ENCODE assay signal across 8 cellular contexts in the genomic region with DNA sequence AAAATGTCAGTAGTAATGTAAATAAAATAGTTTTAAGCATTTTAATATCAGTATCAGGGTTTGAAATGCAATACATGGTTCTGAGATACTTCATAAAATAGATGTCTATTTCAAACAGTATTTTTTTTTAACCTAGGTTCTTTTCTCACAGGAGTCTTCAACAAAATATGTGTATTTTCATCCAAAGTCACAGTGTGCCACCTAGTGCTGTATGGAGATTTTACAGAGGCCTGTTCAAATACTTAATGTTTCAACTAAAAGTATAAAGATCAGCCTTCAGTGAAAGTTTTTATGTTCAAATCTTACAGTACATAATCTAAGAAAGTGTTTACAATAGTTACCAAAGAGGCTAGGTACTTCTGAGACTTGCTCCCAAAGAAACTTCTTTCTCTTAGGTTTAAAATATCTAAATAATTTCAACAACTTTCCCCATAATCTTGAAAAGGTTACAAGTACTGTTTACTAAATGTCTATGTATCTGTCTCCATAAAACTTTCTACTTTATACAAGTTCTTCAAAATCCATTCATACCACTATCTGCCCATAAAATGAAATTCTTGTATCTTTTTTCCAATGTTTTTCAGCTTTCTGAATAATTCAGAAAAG. TPM values are rescaled to one million over a fixed set of nuclear protein-coding genes. Genes with fewer than 3 reads are reported as not detected.
DNase-seq lines count a peak whose midpoint lies in the region; ATAC-seq and TF ChIP-seq lines count a peak whose summit lies in the region.

No MANE protein-coding gene starts in this region.

- TF ChIP-seq CTCF in CD4-positive, alpha-beta T cell (IDR thresholded peaks at IDR 0.05) = peak; percentile 37
- TF ChIP-seq CTCF in SU-DHL-6 (IDR thresholded peaks at IDR 0.05; ENCODE audit: insufficient read depth, low read length, poor library complexity, severe bottlenecking) = peak; percentile 57
- peak in 11 of 12 donors; percentile 26 to 60 (median 46) for TF ChIP-seq CTCF in heart left ventricle (IDR thresholded peaks at IDR 0.05)
- peak; percentile 78 for TF ChIP-seq CTCF in type B pancreatic cell (conservative IDR thresholded peaks at IDR 0.05)
- TF ChIP-seq CTCF in tibial artery (IDR thresholded peaks at IDR 0.05) = peak in 1 of 2 experiments; percentile 29

- no peaks in the 10 kb centered on the region for H3F3A ChIP-seq in SU-DHL-6 (ENCODE audit: insufficient read depth)

- peaks cover 0 to 36% (median 12%) of the 10 kb centered on the region in 12 donors for H3K4me1 ChIP-seq in heart left ventricle
- H3K4me1 ChIP-seq in tibial artery = no peaks in the 10 kb centered on the region

- peaks cover 5% of the 10 kb centered on the region for H3K36me3 Mint-ChIP-seq in CD4-positive, alpha-beta T cell (ENCODE audit: low read depth)
- no peaks in the 10 kb centered on the region for H3K36me3 Mint-ChIP-seq in type B pancreatic cell

- intact Hi-C loops in CD4-positive, alpha-beta T cell (cut with DNase I, micrococcal nuclease) = loop anchor here in 1 of 2 experiments (2.0 to 5.0 kb wide), 2 partner anchors 630 to 676 kb away; no protein-coding TSS in a partner anchor
- intact Hi-C loops in heart left ventricle (cut with DNase I) (loop anchor here in 6 of 10 donors (5.0 to 10.0 kb wide), 7 partner anchors 202 to 812 kb away; partner anchors contain the start of gene TMEM266 (in 1 of the 6)), tibial artery (cut with DNase I; ENCODE audit: low total_unique reads) (no loop called here)

- no peaks in the 10 kb centered on the region for H4K20me1 ChIP-seq in SU-DHL-6 (ENCODE audit: low read depth, low read length)

- no peak for ATAC-seq in CD4-positive, alpha-beta T cell (ENCODE audit: poor library complexity)
- ATAC-seq in heart left ventricle (peak in 3 of 4 donors; percentile 43 to 69 (median 62)), GM21576 (IDR thresholded peaks at IDR 0.05; ENCODE audit: unreplicated experiment) (no peak)

- no peak overlapping the region for H3K27ac Mint-ChIP-seq in CD4-positive, alpha-beta T cell
- no peak overlapping the region for H3K27ac Mint-ChIP-seq in type B pancreatic cell

- no peak for TF ChIP-seq POLR2A in heart left ventricle (IDR thresholded peaks at IDR 0.05)

- H3K9ac ChIP-seq in SU-DHL-6 (ENCODE audit: low read length) = no peak overlapping the region

- CTCF ChIA-PET in CD4-positive, alpha-beta T cell (lab: Charles Lee) = no interaction called here
- CTCF ChIA-PET in HEK293T (lab: Yijun Ruan, JAX) = interaction anchor here (0.7 to 1.4 kb wide), 2 partner anchors 78 to 728 kb away, joined by 3 read pairs; no protein-coding TSS in a partner anchor

- no peaks in the 10 kb centered on the region for H3K27me3 ChIP-seq in CD4-positive, alpha-beta T cell (ENCODE audit: control insufficient read depth, insufficient read depth, low read length)
- H3K27me3 ChIP-seq in SU-DHL-6 (ENCODE audit: low read length) = no peaks in the 10 kb centered on the region
- H3K27me3 ChIP-seq in heart left ventricle = no peaks in the 10 kb centered on the region
- no peaks in the 10 kb centered on the region for H3K27me3 ChIP-seq in tibial artery

- no peaks in the 10 kb centered on the region for H3K9me2 ChIP-seq in SU-DHL-6 (replicated peaks; ENCODE audit: insufficient read depth, low read length)

- no peak overlapping the region for H3K4me2 ChIP-seq in SU-DHL-6 (ENCODE audit: low read depth, low read length, poor library complexity, severe bottlenecking)

- no peaks in the 10 kb centered on the region for H3K9me3 ChIP-seq in CD4-positive, alpha-beta T cell (ENCODE audit: control insufficient read depth, low read length)
- H3K9me3 ChIP-seq in SU-DHL-6 (ENCODE audit: insufficient read depth, low read length) (no peaks in the 10 kb centered on the region), heart left ventricle (no peaks in the 10 kb centered on the region), tibial artery (no peaks in the 10 kb centered on the region)

- H3K9me3 Mint-ChIP-seq in CD4-positive, alpha-beta T cell = no peaks in the 10 kb centered on the region
- H3K9me3 Mint-ChIP-seq in type B pancreatic cell = no peaks in the 10 kb centered on the region

- no peak for DNase-seq in CD4-positive, alpha-beta T cell
- peak; percentile 16 for DNase-seq in HEK293T (ENCODE audit: extremely low spot score)
- DNase-seq in heart left ventricle = no peak
- DNase-seq in type B pancreatic cell (ENCODE audit: extremely low spot score, unreplicated experiment) = no peak
- DNase-seq in tibial artery = no peak
- DNase-seq in stimulated activated CD4-positive, alpha-beta T cell treated with anti-CD3 and anti-CD28 coated beads, Interleukin-4, amount 100 ng/mL, for 1 hour = no peak

- peaks cover 41% of the 10 kb centered on the region for H3K4me1 Mint-ChIP-seq in CD4-positive, alpha-beta T cell (ENCODE audit: low read depth)
- H3K4me1 Mint-ChIP-seq in type B pancreatic cell (ENCODE audit: unreplicated experiment) = peaks cover 12% of the 10 kb centered on the region

- POLR2A ChIA-PET in CD4-positive, alpha-beta T cell (lab: Charles Lee) = no interaction called here
- POLR2A ChIA-PET in HEK293T (lab: Yijun Ruan, JAX) = no interaction called here

- no peak overlapping the region for H3K27ac ChIP-seq in CD4-positive, alpha-beta T cell (ENCODE audit: low read depth, low read length)
- H3K27ac ChIP-seq in SU-DHL-6 (ENCODE audit: low read depth, low read length) = no peak overlapping the region
- H3K27ac ChIP-seq in heart left ventricle = peak overlapping the region in 7 of 12 donors; percentile 5 to 65 (median 20)
- no peak overlapping the region for H3K27ac ChIP-seq in tibial artery

- H3K36me3 ChIP-seq in SU-DHL-6 (ENCODE audit: low read length) = no peaks in the 10 kb centered on the region
- peaks cover 0 to 3% (median 0%) of the 10 kb centered on the region in 9 donors for H3K36me3 ChIP-seq in heart left ventricle
- H3K36me3 ChIP-seq in tibial artery = no peaks in the 10 kb centered on the region

- H2AFZ ChIP-seq in SU-DHL-6 (ENCODE audit: low read depth, low read length, severe bottlenecking) = no peak overlapping the region

- H3K79me2 ChIP-seq in SU-DHL-6 (ENCODE audit: insufficient read depth, low read length) = no peaks in the 10 kb centered on the region

- no peaks in the 10 kb centered on the region for H3K27me3 Mint-ChIP-seq in CD4-positive, alpha-beta T cell
- H3K27me3 Mint-ChIP-seq in type B pancreatic cell = no peaks in the 10 kb centered on the region

- H3K4me3 Mint-ChIP-seq in CD4-positive, alpha-beta T cell = no peak overlapping the region
- no peak overlapping the region for H3K4me3 Mint-ChIP-seq in type B pancreatic cell

- H3K4me3 ChIP-seq in SU-DHL-6 (ENCODE audit: insufficient read depth, low read length, poor library complexity, severe bottlenecking) = no peak overlapping the region
- H3K4me3 ChIP-seq in heart left ventricle = no peak overlapping the region
- no peak overlapping the region for H3K4me3 ChIP-seq in tibial artery

TF ChIP-seq in HEK293T, 16 proteins besides CTCF, POLR2A, EP300 and RAD21:
- TF ChIP-seq SUZ12 (IDR thresholded peaks at IDR 0.05) (no peak), FOXA1 (IDR thresholded peaks at IDR 0.05) (no peak), TARDBP (IDR thresholded peaks at IDR 0.05) (no peak), ELF4 (IDR thresholded peaks at IDR 0.05) (no peak), L3MBTL2 (conservative IDR thresholded peaks at IDR 0.05) (no peak), LEF1 (IDR thresholded peaks at IDR 0.05; ENCODE audit: borderline replicate concordance) (no peak), CTBP1 (IDR thresholded peaks at IDR 0.05; ENCODE audit: borderline replicate concordance) (no peak), NFRKB (IDR thresholded peaks at IDR 0.05) (no peak)

RNA-seq across cellular contexts. Expression of gene SCAPER, which starts 38.3 kb away (rescaled TPM):
- 10 to 100 TPM; 40.3 to 41.2 TPM for total RNA-seq in CD4-positive, alpha-beta T cell
- total RNA-seq in heart left ventricle (10 to 100 TPM; 27.7 to 53.9 (median 41.5) TPM), type B pancreatic cell (ENCODE audit: low replicate concordance) (23.4 and 26.6 TPM in 2 replicates)
- 10 to 100 TPM in 1 of 2 donors, 1 to 10 TPM in 1; 6.7 to 12.0 TPM for polyA plus RNA-seq in heart left ventricle

Comparison
In these comparisons a context has a peak if more than half of its experiments do, and no peak if none do; other contexts are left out.
1. ATAC-seq: peak in heart left ventricle (3 of 4); none in CD4-positive, alpha-beta T cell (single experiment) and GM21576 (single experiment).
2. H3K27ac ChIP-seq: peak in heart left ventricle (7 of 12); none in CD4-positive, alpha-beta T cell (single experiment), SU-DHL-6 (single experiment) and tibial artery (0 of 2).